ENCODE assay signal across 12 cellular contexts in genomic region chr6:95133578-95133977, GRCh38.
A peak's percentile ranks its signal among the peaks of the same experiment; 100 is the strongest.
DNase-seq lines count a peak whose midpoint lies in the region; ATAC-seq and TF ChIP-seq lines count a peak whose summit lies in the region.
"Had no signal": no experiment of that assay in that cellular context is flagged by ENCODE, and none has a peak within 500 bp of the region (broad histone marks: within the 10 kb centered on the region; RNA-seq: fewer than 3 reads in every experiment).

No MANE protein-coding gene starts in this region.

- H3K27me3 Mint-ChIP-seq in neural crest cell (ENCODE audit: low read depth): no peaks in the 10 kb centered on the region
- H3K27me3 Mint-ChIP-seq: central memory CD8-positive, alpha-beta T cell; stimulated activated memory B cell treated with anti-CD40 and anti-IgM and Interleukin-4, amounts not matched to agents 10 μg/mL and 1 μg/mL and 100 μg/mL, for 72 hours had no signal

- H3K27ac Mint-ChIP-seq in neural crest cell (ENCODE audit: unreplicated experiment): no peak overlapping the region
- H3K27ac Mint-ChIP-seq: stimulated activated memory B cell treated with anti-CD40 and anti-IgM and Interleukin-4, amounts not matched to agents 10 μg/mL and 1 μg/mL and 100 μg/mL, for 72 hours had no signal

- in situ Hi-C loops in astrocyte of the spinal cord (cut with HindIII; ENCODE audit: low sequenced_read_pairs): no loop called here

- peak; percentile 30 for DNase-seq in NCI-H2171 treated with DMSO at 0.1 percent for 48 hours (lab: John Stamatoyannopoulos, UW)
- no peak for DNase-seq in NCI-H2171 (lab: John Stamatoyannopoulos, UW)
- DNase-seq in NCI-H2081 treated with DMSO at 0.1 percent for 48 hours (lab: John Stamatoyannopoulos, UW): peak; percentile 22
- DNase-seq in astrocyte of the spinal cord (ENCODE audit: low read depth, low spot score): peak; percentile 18
- DNase-seq in neural crest cell (ENCODE audit: low read depth, low spot score): no peak
- DNase-seq in activated CD4-positive, alpha-beta T cell treated with anti-CD3 and anti-CD28 coated beads for 1 hour: no peak
- DNase-seq: Kasumi-1, spleen had no signal

- no peak for ATAC-seq in GM18907 (IDR thresholded peaks at IDR 0.05; ENCODE audit: unreplicated experiment)
- no peak for ATAC-seq in HG02981 (IDR thresholded peaks at IDR 0.05; ENCODE audit: unreplicated experiment)
- ATAC-seq: stimulated activated memory B cell treated with anti-CD40 and anti-IgM and Interleukin-4, amounts not matched to agents 10 μg/mL and 1 μg/mL and 100 μg/mL, for 72 hours had no signal

- peak; percentile 36 for TF ChIP-seq CTCF in astrocyte of the spinal cord (IDR thresholded peaks at IDR 0.05; ENCODE audit: low read depth, low read length)
- peak; percentile 52 for TF ChIP-seq CTCF in neural crest cell (conservative IDR thresholded peaks at IDR 0.05)

- no peak overlapping the region for H3K4me3 Mint-ChIP-seq in neural crest cell
- H3K4me3 Mint-ChIP-seq: central memory CD8-positive, alpha-beta T cell; stimulated activated memory B cell treated with anti-CD40 and anti-IgM and Interleukin-4, amounts not matched to agents 10 μg/mL and 1 μg/mL and 100 μg/mL, for 72 hours had no signal

- no peaks in the 10 kb centered on the region for H3K36me3 Mint-ChIP-seq in neural crest cell (ENCODE audit: low read depth)
- H3K36me3 Mint-ChIP-seq: stimulated activated memory B cell treated with anti-CD40 and anti-IgM and Interleukin-4, amounts not matched to agents 10 μg/mL and 1 μg/mL and 100 μg/mL, for 72 hours had no signal

- no peaks in the 10 kb centered on the region for H3K9me3 Mint-ChIP-seq in neural crest cell
- H3K9me3 Mint-ChIP-seq: stimulated activated memory B cell treated with anti-CD40 and anti-IgM and Interleukin-4, amounts not matched to agents 10 μg/mL and 1 μg/mL and 100 μg/mL, for 72 hours had no signal

- no peaks in the 10 kb centered on the region for H3K4me1 Mint-ChIP-seq in neural crest cell
- H3K4me1 Mint-ChIP-seq: central memory CD8-positive, alpha-beta T cell; stimulated activated memory B cell treated with anti-CD40 and anti-IgM and Interleukin-4, amounts not matched to agents 10 μg/mL and 1 μg/mL and 100 μg/mL, for 72 hours had no signal

- H3K4me3 ChIP-seq in astrocyte of the spinal cord (ENCODE audit: low read depth, low read length): no peak overlapping the region
- H3K4me3 ChIP-seq: spleen had no signal

Comparison
In these comparisons a context has a peak if more than half of its experiments do, and no peak if none do; other contexts are left out.
1. DNase-seq: peak in NCI-H2171 treated with DMSO at 0.1 percent for 48 hours (single experiment), NCI-H2081 treated with DMSO at 0.1 percent for 48 hours (single experiment) and astrocyte of the spinal cord (single experiment); none in NCI-H2171 (single experiment), neural crest cell (single experiment) and activated CD4-positive, alpha-beta T cell treated with anti-CD3 and anti-CD28 coated beads for 1 hour (single experiment).